24 cellular contexts compared by ENCODE assay signal in the genomic region with DNA sequence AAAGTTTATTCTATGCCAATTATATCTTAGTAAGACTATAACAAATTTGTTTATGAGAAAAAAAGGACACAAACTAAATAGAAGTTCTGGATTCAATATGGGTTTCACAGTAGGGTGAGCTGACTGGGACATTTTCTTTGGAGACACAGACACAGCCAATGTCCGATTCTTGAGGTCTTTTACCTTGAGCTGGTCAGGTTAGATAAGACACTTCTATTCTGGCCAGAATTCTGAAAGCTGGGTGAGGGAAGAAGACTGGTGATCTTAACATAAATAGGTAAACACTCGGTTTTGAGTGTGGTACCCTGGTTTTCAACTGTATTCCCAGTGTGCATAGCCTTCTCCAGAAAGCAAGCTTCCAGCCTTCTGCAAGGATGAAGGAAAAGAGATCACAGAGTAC.
"Had no signal": no experiment of that assay in that cellular context is flagged by ENCODE, and none has a peak within 500 bp of the region (broad histone marks: within the 10 kb centered on the region; RNA-seq: fewer than 3 reads in every experiment).

No MANE protein-coding gene starts in this region.

- H3K27ac Mint-ChIP-seq: stimulated activated naive B cell treated with anti-CD40 and anti-IgM and Interleukin-4, amounts not matched to agents 10 μg/mL and 1 μg/mL and 100 μg/mL, for 72 hours; stimulated activated naive CD8-positive, alpha-beta T cell treated with anti-CD3 and anti-CD28 coated beads, Interleukin-15, Interleukin-2, amounts not matched to agents 100 ng/mL and 50 ng/mL, for 24 hours had no signal

- H3K9me3 Mint-ChIP-seq: natural killer cell; stimulated activated naive B cell treated with anti-CD40 and anti-IgM and Interleukin-4, amounts not matched to agents 10 μg/mL and 1 μg/mL and 100 μg/mL, for 72 hours; stimulated activated naive CD8-positive, alpha-beta T cell treated with anti-CD3 and anti-CD28 coated beads, Interleukin-15, Interleukin-2, amounts not matched to agents 100 ng/mL and 50 ng/mL, for 24 hours had no signal

- H3K27me3 ChIP-seq: dorsolateral prefrontal cortex, ovary, sigmoid colon, tibial nerve, upper lobe of right lung, uterus had no signal

- H3K36me3 Mint-ChIP-seq: natural killer cell had no signal

- FAIRE-seq: frontal cortex, keratinocyte, small intestine had no signal

- H3K27ac ChIP-seq: lower lobe of right lung, ovary, psoas muscle, thoracic aorta, tibial nerve, upper lobe of right lung, uterus had no signal

- DNase-seq: cortex of kidney; dorsolateral prefrontal cortex; effector CD4-positive, alpha-beta T cell; head of caudate nucleus; left ventricle myocardium superior; lower lobe of right lung; natural killer cell; occipital lobe; ovary; posterior cingulate gyrus; psoas muscle; right cardiac atrium; sigmoid colon; small intestine; stimulated activated CD4-positive, alpha-beta T cell treated with anti-CD3 and anti-CD28 coated beads, Interleukin-15, amount 100 ng/mL, for 24 hours; stimulated activated CD4-positive, alpha-beta T cell treated with anti-CD3 and anti-CD28 coated beads, Interleukin-2, amount 100 ng/mL, for 48 hours; stimulated activated naive B cell treated with anti-CD40 and anti-IgM and Interleukin-4, amounts not matched to agents 10 μg/mL and 1 μg/mL and 100 μg/mL, for 72 hours; upper lobe of right lung; uterus had no signal

- H3K27me3 Mint-ChIP-seq: stimulated activated naive B cell treated with anti-CD40 and anti-IgM and Interleukin-4, amounts not matched to agents 10 μg/mL and 1 μg/mL and 100 μg/mL, for 72 hours; stimulated activated naive CD8-positive, alpha-beta T cell treated with anti-CD3 and anti-CD28 coated beads, Interleukin-15, Interleukin-2, amounts not matched to agents 100 ng/mL and 50 ng/mL, for 24 hours had no signal

- H3K4me3 Mint-ChIP-seq: natural killer cell; stimulated activated naive B cell treated with anti-CD40 and anti-IgM and Interleukin-4, amounts not matched to agents 10 μg/mL and 1 μg/mL and 100 μg/mL, for 72 hours; stimulated activated naive CD8-positive, alpha-beta T cell treated with anti-CD3 and anti-CD28 coated beads, Interleukin-15, Interleukin-2, amounts not matched to agents 100 ng/mL and 50 ng/mL, for 24 hours had no signal

- ATAC-seq: left ventricle myocardium superior; lower lobe of right lung; natural killer cell; psoas muscle; right cardiac atrium; stimulated activated naive B cell treated with anti-CD40 and anti-IgM and Interleukin-4, amounts not matched to agents 10 μg/mL and 1 μg/mL and 100 μg/mL, for 72 hours; upper lobe of right lung had no signal

- H3K9me3 ChIP-seq: lower lobe of right lung, ovary, psoas muscle, sigmoid colon, thoracic aorta, tibial nerve, upper lobe of right lung, uterus had no signal
